In genomic region chr5:42811591-42812392, GRCh38 we compare ENCODE assay signal across 1 cellular context.
TF ChIP-seq lines count a peak whose summit lies in the region.

TSS of gene SELENOP (minus strand) at chr5:42811892. CDS start at chr5:42808353, 3,539 bp downstream.

TF ChIP-seq in HepG2, 621 proteins besides CTCF, POLR2A, EP300 and RAD21 (continued from another document and continues in another):
- no peak for TF ChIP-seq HNRNPLL (IDR thresholded peaks at IDR 0.05; ENCODE audit: low read depth, low read length, poor library complexity, severe bottlenecking)
- no peak for TF ChIP-seq ZKSCAN5 (CRISPR knock-in tag; IDR thresholded peaks at IDR 0.05)
- TF ChIP-seq RELA (CRISPR knock-in tag; IDR thresholded peaks at IDR 0.05), result no peak; the same call in 1 of the 2 replicates
- peak; percentile 89; the same call in 1 of the 2 replicates for TF ChIP-seq AHDC1 (CRISPR knock-in tag; IDR thresholded peaks at IDR 0.05; ENCODE audit: borderline replicate concordance)
- peak; percentile 94 for TF ChIP-seq ZGPAT (CRISPR knock-in tag; IDR thresholded peaks at IDR 0.05)
- TF ChIP-seq ZNF333 (CRISPR knock-in tag; IDR thresholded peaks at IDR 0.05; ENCODE audit: borderline replicate concordance), result no peak
- peak; percentile 82; the same call in 1 of the 2 replicates for TF ChIP-seq ZKSCAN8 (CRISPR knock-in tag; IDR thresholded peaks at IDR 0.05; ENCODE audit: borderline replicate concordance)
- no peak; the same call in 1 of the 2 replicates for TF ChIP-seq ZNF101 (CRISPR knock-in tag; IDR thresholded peaks at IDR 0.05; ENCODE audit: borderline replicate concordance, low read depth)
- peak; percentile 70 for TF ChIP-seq MXD4 (CRISPR knock-in tag; IDR thresholded peaks at IDR 0.05)
- TF ChIP-seq ATF1 (CRISPR knock-in tag; IDR thresholded peaks at IDR 0.05), result peak; percentile 59
- TF ChIP-seq ZXDC (CRISPR knock-in tag; IDR thresholded peaks at IDR 0.05), result no peak
- peak in 1 of 2 experiments; percentile 81; a peak in 1 of 4 replicates for TF ChIP-seq ATF4 (CRISPR knock-in tag; IDR thresholded peaks at IDR 0.05)
- peak; percentile 79; the same call in 1 of the 2 replicates for TF ChIP-seq ZMAT3 (CRISPR knock-in tag; conservative IDR thresholded peaks at IDR 0.05)
- TF ChIP-seq ARID2 (CRISPR knock-in tag; IDR thresholded peaks at IDR 0.05; ENCODE audit: borderline replicate concordance), result no peak
- peak; percentile 64; the same call in 1 of the 2 replicates for TF ChIP-seq GATAD1 (CRISPR knock-in tag; IDR thresholded peaks at IDR 0.05)
- TF ChIP-seq ZBTB34 (CRISPR knock-in tag; IDR thresholded peaks at IDR 0.05), result no peak
- peak; percentile 80; the same call in 1 of the 2 replicates for TF ChIP-seq ARNT2 (CRISPR knock-in tag; IDR thresholded peaks at IDR 0.05; ENCODE audit: low read depth)
- TF ChIP-seq NKX3-1 (CRISPR knock-in tag; IDR thresholded peaks at IDR 0.05), result peak; percentile 53; the same call in 1 of the 2 replicates
- peak; percentile 81 for TF ChIP-seq ZNF574 (CRISPR knock-in tag; IDR thresholded peaks at IDR 0.05)
- 0 out of 4 replicates have a peak, but pooled peaks of 1 of the 2 experiments have one; percentile 6 for TF ChIP-seq HMGXB4 (CRISPR knock-in tag; IDR thresholded peaks at IDR 0.05; ENCODE audit: borderline replicate concordance in 1 of 2, low read depth in 1 of 2)
- TF ChIP-seq RFXANK (CRISPR knock-in tag; IDR thresholded peaks at IDR 0.05), result 0 out of 2 replicates have a peak, but pooled peaks have one; percentile 50
- no peak for TF ChIP-seq IKZF4 (CRISPR knock-in tag; IDR thresholded peaks at IDR 0.05; ENCODE audit: borderline replicate concordance, low read depth, not compliant biosample characterization)
- TF ChIP-seq ZBTB14 (CRISPR knock-in tag; IDR thresholded peaks at IDR 0.05), result no peak
- TF ChIP-seq ZNF160 (CRISPR knock-in tag; IDR thresholded peaks at IDR 0.05), result peak; percentile 63; the same call in 1 of the 2 replicates
- peak; percentile 41 for TF ChIP-seq RBM22 (optimal IDR thresholded peaks at IDR 0.05; ENCODE audit: low read length)
- TF ChIP-seq MAX (IDR thresholded peaks at IDR 0.05), result peak; percentile 67
- TF ChIP-seq SKI (IDR thresholded peaks at IDR 0.05; ENCODE audit: partially characterized antibody), result peak; percentile 21
- peak; percentile 54 for TF ChIP-seq ZBTB33 (CRISPR knock-in tag; IDR thresholded peaks at IDR 0.05)
- TF ChIP-seq ZNF577 (CRISPR knock-in tag; IDR thresholded peaks at IDR 0.05; ENCODE audit: borderline replicate concordance, low read depth), result no peak
- no peak for TF ChIP-seq ISX (CRISPR knock-in tag; conservative IDR thresholded peaks at IDR 0.05)
- no peak for TF ChIP-seq ZNF484 (CRISPR knock-in tag; IDR thresholded peaks at IDR 0.05; ENCODE audit: borderline replicate concordance, low read depth)
- peak; percentile 76 for TF ChIP-seq TGIF2 (CRISPR knock-in tag; IDR thresholded peaks at IDR 0.05)
- TF ChIP-seq ZNF121 (CRISPR knock-in tag; IDR thresholded peaks at IDR 0.05), result no peak
- peak; percentile 70 for TF ChIP-seq ZSCAN31 (CRISPR knock-in tag; IDR thresholded peaks at IDR 0.05; ENCODE audit: low read depth)
- TF ChIP-seq SMARCC2 (IDR thresholded peaks at IDR 0.05), result no peak; the same call in 1 of the 2 replicates
- TF ChIP-seq DBP (CRISPR knock-in tag; IDR thresholded peaks at IDR 0.05; ENCODE audit: not compliant biosample characterization), result peak; percentile 61
